23 cellular contexts compared by ENCODE assay signal in the genomic region with DNA sequence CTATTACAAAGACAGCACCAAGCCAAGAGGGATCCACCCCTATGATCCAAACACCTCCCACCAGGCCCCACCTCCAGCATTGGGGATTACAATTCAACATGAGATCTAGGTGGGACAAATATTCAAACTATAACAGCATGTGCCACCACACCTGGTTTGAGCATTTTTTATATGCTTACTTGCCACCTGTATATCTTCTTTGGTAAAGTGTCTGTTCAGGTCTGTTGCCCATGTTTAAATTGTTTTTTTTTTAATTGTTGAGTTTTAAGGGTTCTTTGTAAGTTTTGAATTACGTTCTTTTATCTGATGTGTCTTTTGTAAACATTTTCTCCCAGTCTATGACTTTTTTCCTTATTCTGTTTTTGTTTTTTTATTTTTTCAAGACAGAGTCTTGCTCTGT.
"Had no signal": no experiment of that assay in that cellular context is flagged by ENCODE, and none has a peak within 500 bp of the region (broad histone marks: within the 10 kb centered on the region; RNA-seq: fewer than 3 reads in every experiment).

No MANE protein-coding gene starts in this region.

- H3K9me3 ChIP-seq: colonic mucosa, gastrocnemius medialis had no signal

- DNase-seq: colonic mucosa; cortex of kidney; dermis blood vessel endothelial cell; dorsolateral prefrontal cortex; effector CD4-positive, alpha-beta T cell; effector CD8-positive, alpha-beta T cell; effector memory CD4-positive, alpha-beta T cell; effector memory CD8-positive, alpha-beta T cell; erythroblast; esophagus squamous epithelium; foreskin fibroblast; foreskin keratinocyte; foreskin melanocyte; gastrocnemius medialis; glutamatergic neuron; head of caudate nucleus; heart left ventricle; heart right ventricle had no signal

- H3K4me1 ChIP-seq: colonic mucosa, esophagus muscularis mucosa, foreskin keratinocyte, gastrocnemius medialis, gastroesophageal sphincter, heart left ventricle, heart right ventricle had no signal

- H3K27ac ChIP-seq: colonic mucosa, coronary artery, dorsolateral prefrontal cortex, epithelial cell of prostate, esophagus muscularis mucosa, esophagus squamous epithelium, foreskin keratinocyte, gastrocnemius medialis, gastroesophageal sphincter, heart left ventricle, heart right ventricle had no signal

- H3K36me3 ChIP-seq: colonic mucosa, esophagus muscularis mucosa, esophagus squamous epithelium, gastrocnemius medialis, gastroesophageal sphincter, heart left ventricle, heart right ventricle had no signal

- H3K4me3 Mint-ChIP-seq: dendritic cell treated with granulocyte-macrophage colony-stimulating factor and Interleukin-4, amounts not matched to agents 40 ng/mL and 50 ng/mL, for 4 days; effector memory CD8-positive, alpha-beta T cell had no signal

- H3K27me3 ChIP-seq: colonic mucosa, dorsolateral prefrontal cortex, esophagus muscularis mucosa, esophagus squamous epithelium, foreskin keratinocyte, gastrocnemius medialis, gastroesophageal sphincter, heart left ventricle, heart right ventricle had no signal

- H3K27ac Mint-ChIP-seq: dendritic cell treated with granulocyte-macrophage colony-stimulating factor and Interleukin-4, amounts not matched to agents 40 ng/mL and 50 ng/mL, for 4 days; effector memory CD8-positive, alpha-beta T cell had no signal

- H3K4me3 ChIP-seq: colonic mucosa, coronary artery, dorsolateral prefrontal cortex, esophagus muscularis mucosa, esophagus squamous epithelium, gastrocnemius medialis, gastroesophageal sphincter, heart left ventricle, heart right ventricle had no signal
